Comparison of ENCODE assay signal across 14 cellular contexts in genomic region chr12:7609480-7609879, GRCh38. TPM values are rescaled to one million over a fixed set of nuclear protein-coding genes. Genes with fewer than 3 reads are reported as not detected.
DNase-seq lines count a peak whose midpoint lies in the region; ATAC-seq and TF ChIP-seq lines count a peak whose summit lies in the region.
"Had no signal": no experiment of that assay in that cellular context is flagged by ENCODE, and none has a peak within 500 bp of the region (broad histone marks: within the 10 kb centered on the region; RNA-seq: fewer than 3 reads in every experiment).

No MANE protein-coding gene starts in this region.

- no peaks in the 10 kb centered on the region for H4K20me1 ChIP-seq in OCI-LY3 (ENCODE audit: insufficient read depth, low read length)

- TF ChIP-seq CTCF in OCI-LY3 (IDR thresholded peaks at IDR 0.05; ENCODE audit: low read depth, low read length) (no peak), chondrocyte (IDR thresholded peaks at IDR 0.05) (no peak), omental fat pad (IDR thresholded peaks at IDR 0.05) (no peak)

- H3K4me1 Mint-ChIP-seq in activated naive CD4-positive, alpha-beta T cell treated with anti-CD3 and anti-CD28 coated beads for 36 hours (ENCODE audit: low read depth): peaks cover 6% of the 10 kb centered on the region
- peaks cover 13% of the 10 kb centered on the region for H3K4me1 Mint-ChIP-seq in chondrocyte (ENCODE audit: low read depth)
- H3K4me1 Mint-ChIP-seq in stimulated activated effector memory CD8-positive, alpha-beta T cell treated with anti-CD3 and anti-CD28 coated beads, Interleukin-12 subunit alpha, Interleukin-12 subunit beta, amount 100 ng/mL, for 72 hours: peaks cover 12% of the 10 kb centered on the region

- ATAC-seq in stimulated activated effector memory CD8-positive, alpha-beta T cell treated with anti-CD3 and anti-CD28 coated beads, Interleukin-12 subunit alpha, Interleukin-12 subunit beta, amount 100 ng/mL, for 72 hours: no peak
- ATAC-seq in HG02840 (IDR thresholded peaks at IDR 0.05; ENCODE audit: low FRiP score, unreplicated experiment) (no peak), omental fat pad (ENCODE audit: low FRiP score) (no peak)
- ATAC-seq: heart left ventricle had no signal

- H3K79me2 ChIP-seq in OCI-LY3 (ENCODE audit: low read length): no peaks in the 10 kb centered on the region

- H3K27ac Mint-ChIP-seq in activated naive CD4-positive, alpha-beta T cell treated with anti-CD3 and anti-CD28 coated beads for 36 hours: no peak overlapping the region
- H3K27ac Mint-ChIP-seq in chondrocyte (ENCODE audit: unreplicated experiment): peak overlapping the region; percentile 25
- peak overlapping the region; percentile 7 for H3K27ac Mint-ChIP-seq in stimulated activated effector memory CD8-positive, alpha-beta T cell treated with anti-CD3 and anti-CD28 coated beads, Interleukin-12 subunit alpha, Interleukin-12 subunit beta, amount 100 ng/mL, for 72 hours

- 0 out of 2 replicates have a peak overlapping the region, but pooled peaks have one; percentile 11 for H3K4me2 ChIP-seq in OCI-LY3 (ENCODE audit: low read length)

- H3K36me3 ChIP-seq in OCI-LY3 (replicated peaks; ENCODE audit: low read depth, low read length): no peaks in the 10 kb centered on the region
- H3K36me3 ChIP-seq: heart left ventricle had no signal

- peak overlapping the region; percentile 36 for H3K4me3 Mint-ChIP-seq in activated naive CD4-positive, alpha-beta T cell treated with anti-CD3 and anti-CD28 coated beads for 36 hours
- peak overlapping the region; percentile 18 for H3K4me3 Mint-ChIP-seq in chondrocyte (ENCODE audit: unreplicated experiment)
- peak overlapping the region; percentile 35 for H3K4me3 Mint-ChIP-seq in stimulated activated effector memory CD8-positive, alpha-beta T cell treated with anti-CD3 and anti-CD28 coated beads, Interleukin-12 subunit alpha, Interleukin-12 subunit beta, amount 100 ng/mL, for 72 hours

- no peak overlapping the region for H3K27ac ChIP-seq in OCI-LY3 (ENCODE audit: low read length)
- H3K27ac ChIP-seq: dorsolateral prefrontal cortex had no signal

- H3K9me3 ChIP-seq in OCI-LY3 (ENCODE audit: insufficient read depth, low read length): no peaks in the 10 kb centered on the region
- H3K9me3 ChIP-seq: heart left ventricle had no signal

- H2AFZ ChIP-seq in OCI-LY3 (ENCODE audit: low read depth, low read length): 0 out of 2 replicates have a peak overlapping the region, but pooled peaks have one; percentile 19

- intact Hi-C loops in activated naive CD4-positive, alpha-beta T cell treated with anti-CD3 and anti-CD28 coated beads for 36 hours (cut with micrococcal nuclease): no loop called here
- intact Hi-C loops in cardiac septum (cut with DNase I): no loop called here

- H3K4me1 ChIP-seq in OCI-LY3 (ENCODE audit: low read length): peaks cover 11% of the 10 kb centered on the region

- peak overlapping the region; percentile 33; the same call in 1 of the 2 replicates for H3K4me3 ChIP-seq in OCI-LY3 (ENCODE audit: low read length)
- H3K4me3 ChIP-seq: dorsolateral prefrontal cortex, heart left ventricle had no signal

- H3K36me3 Mint-ChIP-seq in activated naive CD4-positive, alpha-beta T cell treated with anti-CD3 and anti-CD28 coated beads for 36 hours (ENCODE audit: low read depth): no peaks in the 10 kb centered on the region
- no peaks in the 10 kb centered on the region for H3K36me3 Mint-ChIP-seq in chondrocyte (ENCODE audit: low read depth)
- no peaks in the 10 kb centered on the region for H3K36me3 Mint-ChIP-seq in stimulated activated effector memory CD8-positive, alpha-beta T cell treated with anti-CD3 and anti-CD28 coated beads, Interleukin-12 subunit alpha, Interleukin-12 subunit beta, amount 100 ng/mL, for 72 hours

- H3K27me3 Mint-ChIP-seq in activated naive CD4-positive, alpha-beta T cell treated with anti-CD3 and anti-CD28 coated beads for 36 hours (ENCODE audit: low read depth): peaks cover 7% of the 10 kb centered on the region
- H3K27me3 Mint-ChIP-seq in chondrocyte (ENCODE audit: low read depth): peaks cover 20% of the 10 kb centered on the region

- no peaks in the 10 kb centered on the region for H3K9me3 Mint-ChIP-seq in activated naive CD4-positive, alpha-beta T cell treated with anti-CD3 and anti-CD28 coated beads for 36 hours
- peaks cover 7% of the 10 kb centered on the region for H3K9me3 Mint-ChIP-seq in chondrocyte (ENCODE audit: low read depth)
- no peaks in the 10 kb centered on the region for H3K9me3 Mint-ChIP-seq in stimulated activated effector memory CD8-positive, alpha-beta T cell treated with anti-CD3 and anti-CD28 coated beads, Interleukin-12 subunit alpha, Interleukin-12 subunit beta, amount 100 ng/mL, for 72 hours

- DNase-seq in activated naive CD4-positive, alpha-beta T cell treated with anti-CD3 and anti-CD28 coated beads for 36 hours: no peak
- no peak for DNase-seq in activated naive CD4-positive, alpha-beta T cell treated with anti-CD3 and anti-CD28 coated beads, Interleukin-2, amount 50 U/mL, for 16 hours
- DNase-seq in chondrocyte (ENCODE audit: low spot score): no peak
- no peak for DNase-seq in stimulated activated effector memory CD8-positive, alpha-beta T cell treated with anti-CD3 and anti-CD28 coated beads, Interleukin-12 subunit alpha, Interleukin-12 subunit beta, amount 100 ng/mL, for 72 hours (ENCODE audit: low spot score in 2 of 2)
- no peak for DNase-seq in cardiac septum (ENCODE audit: low spot score)
- no peak for DNase-seq in omental fat pad (ENCODE audit: low spot score)
- DNase-seq: activated effector memory CD4-positive, alpha-beta T cell treated with anti-CD3 and anti-CD28 coated beads, Interleukin-2, amount 50 U/mL, for 16 hours; dorsolateral prefrontal cortex; heart left ventricle; stimulated activated CD4-positive, alpha-beta T cell treated with anti-CD3 and anti-CD28 coated beads, Interleukin-4, amount 100 ng/mL, for 4 hours had no signal

- no peaks in the 10 kb centered on the region for H3K27me3 ChIP-seq in OCI-LY3 (ENCODE audit: low read depth, low read length)
- H3K27me3 ChIP-seq: dorsolateral prefrontal cortex had no signal

- no peak overlapping the region for H3K9ac ChIP-seq in OCI-LY3 (ENCODE audit: low read length)

- CTCF ChIA-PET in activated naive CD4-positive, alpha-beta T cell treated with anti-CD3 and anti-CD28 coated beads for 36 hours (lab: Charles Lee): no interaction called here

RNA-seq across cellular contexts. Expression of gene APOBEC1, which starts 56.2 kb away (rescaled TPM):
- total RNA-seq in activated naive CD4-positive, alpha-beta T cell treated with anti-CD3 and anti-CD28 coated beads for 36 hours: not detected
- total RNA-seq in chondrocyte (not detected in 3 replicates), cardiac septum (not detected), omental fat pad (not detected)
- total RNA-seq: dorsolateral prefrontal cortex, heart left ventricle, mesenteric fat pad, posterior vena cava had no signal
